ENCODE assay signal across 1 cellular context in genomic region chr3:158821847-158822246, GRCh38.
TF ChIP-seq lines count a peak whose summit lies in the region.

No MANE protein-coding gene starts in this region.

TF ChIP-seq in WTC11, 78 proteins besides CTCF, POLR2A, EP300 and RAD21 (continued from another document):
- no peak for TF ChIP-seq ZNF281 (CRISPR knock-in tag; IDR thresholded peaks at IDR 0.05)
- TF ChIP-seq ZNF425 (CRISPR knock-in tag; conservative IDR thresholded peaks at IDR 0.05): no peak
- no peak for TF ChIP-seq ZNF232 (CRISPR knock-in tag; IDR thresholded peaks at IDR 0.05)
- no peak for TF ChIP-seq HMGA2 (CRISPR knock-in tag; IDR thresholded peaks at IDR 0.05)
- no peak for TF ChIP-seq CREB1 (CRISPR knock-in tag; IDR thresholded peaks at IDR 0.05)
- no peak for TF ChIP-seq MAX (CRISPR knock-in tag; IDR thresholded peaks at IDR 0.05)
- no peak for TF ChIP-seq EMX1 (CRISPR knock-in tag; IDR thresholded peaks at IDR 0.05)
- no peak for TF ChIP-seq FOXJ3 (CRISPR knock-in tag; IDR thresholded peaks at IDR 0.05; ENCODE audit: borderline replicate concordance)
- no peak for TF ChIP-seq ZNF317 (CRISPR knock-in tag; IDR thresholded peaks at IDR 0.05; ENCODE audit: borderline replicate concordance, low read depth)
- TF ChIP-seq ARID4B (CRISPR knock-in tag; IDR thresholded peaks at IDR 0.05; ENCODE audit: borderline replicate concordance): no peak
- no peak for TF ChIP-seq IRF2 (CRISPR knock-in tag; IDR thresholded peaks at IDR 0.05; ENCODE audit: borderline replicate concordance, low read depth)
- TF ChIP-seq STAT6 (CRISPR knock-in tag; conservative IDR thresholded peaks at IDR 0.05; ENCODE audit: low read depth): no peak
- no peak for TF ChIP-seq ZNF416 (CRISPR knock-in tag; IDR thresholded peaks at IDR 0.05)
- no peak for TF ChIP-seq OVOL2 (CRISPR knock-in tag; IDR thresholded peaks at IDR 0.05; ENCODE audit: borderline replicate concordance)
